Comparison of ENCODE assay signal across 23 cellular contexts in genomic region chr22:29014773-29015172, GRCh38. TPM values are rescaled to one million over a fixed set of nuclear protein-coding genes. Genes with fewer than 3 reads are reported as not detected.
DNase-seq lines count a peak whose midpoint lies in the region; ATAC-seq and TF ChIP-seq lines count a peak whose summit lies in the region.
"Had no signal": no experiment of that assay in that cellular context is flagged by ENCODE, and none has a peak within 500 bp of the region (broad histone marks: within the 10 kb centered on the region; RNA-seq: fewer than 3 reads in every experiment).

No MANE protein-coding gene starts in this region.

- no peaks in the 10 kb centered on the region; the same call in none of the 2 replicates for H3K4me1 ChIP-seq in H9 (ENCODE audit: insufficient read depth, low read length)
- H3K4me1 ChIP-seq in mesenchymal stem cell (ENCODE audit: control insufficient read depth, insufficient read depth, low read depth, low read length): peaks cover 10% of the 10 kb centered on the region
- H3K4me1 ChIP-seq in neural progenitor cell: peaks cover 31% of the 10 kb centered on the region

- H3T11ph ChIP-seq in H9 (ENCODE audit: low read length): no peak overlapping the region

- H4K20me1 ChIP-seq in H9 (ENCODE audit: control insufficient read depth, insufficient read depth, insufficient read length) (no peaks in the 10 kb centered on the region), neural progenitor cell (ENCODE audit: low read depth) (peaks cover 58% of the 10 kb centered on the region)

- H2BK15ac ChIP-seq in H9 (ENCODE audit: low read depth, low read length) (no peak overlapping the region), mesenchymal stem cell (ENCODE audit: low read depth, poor library complexity, severe bottlenecking) (no peak overlapping the region)

- no CpG with 5 or more reads among the region's 4 CpGs for WGBS in H9 (ENCODE audit: extremely low coverage, insufficient read length, low lambda C conversion rate)
- WGBS in mesenchymal stem cell: 84% methylated on average over 3 of the region's 4 CpGs

- H3K79me2 ChIP-seq in H9 (ENCODE audit: insufficient read depth, low read length) (0 out of 2 replicates have a peak, but pooled peaks cover 2% of the 10 kb centered on the region), neural progenitor cell (ENCODE audit: low read depth) (peaks cover 22% of the 10 kb centered on the region)

- no peaks in the 10 kb centered on the region for H3K23me2 ChIP-seq in H9 (ENCODE audit: insufficient read length, low read depth, low read length, poor library complexity, severe bottlenecking)

- H3K4me3 Mint-ChIP-seq in H9 (no peak overlapping the region), brain (peak overlapping the region in 1 of 5 experiments; percentile 49), neural progenitor cell (no peak overlapping the region)
- H3K4me3 Mint-ChIP-seq: CD4-positive, CD25-positive, alpha-beta regulatory T cell had no signal

- H4K91ac ChIP-seq in H9 (ENCODE audit: insufficient read length, low read depth, low read length) (no peak overlapping the region), mesenchymal stem cell (ENCODE audit: low read length) (no peak overlapping the region)

- H3K23ac ChIP-seq in H9 (ENCODE audit: insufficient read length, low read depth, low read length): no peak overlapping the region
- H3K23ac ChIP-seq in mesenchymal stem cell (ENCODE audit: low read length in 2 of 2): no peak overlapping the region

- H3K18ac ChIP-seq in H9 (ENCODE audit: insufficient read length, low read depth, low read length) (no peak overlapping the region), mesenchymal stem cell (ENCODE audit: low read depth in 1 of 2, low read length in 2 of 2) (no peak overlapping the region)

- H3K14ac ChIP-seq in H9 (ENCODE audit: insufficient read depth, low read length) (no peak overlapping the region), mesenchymal stem cell (ENCODE audit: low read length in 2 of 2) (no peak overlapping the region)

- H3K4me3 ChIP-seq in mesenchymal stem cell (ENCODE audit: insufficient read depth in 1 of 2, low read depth in 1 of 2, low read length in 2 of 2) (no peak overlapping the region), neural progenitor cell (no peak overlapping the region)
- H3K4me3 ChIP-seq: HAP-1 had no signal

- H2AFZ ChIP-seq in H9 (ENCODE audit: low read length): no peak overlapping the region
- H2AFZ ChIP-seq in mesenchymal stem cell (ENCODE audit: low read depth, low read length): no peak overlapping the region
- no peak overlapping the region for H2AFZ ChIP-seq in neural progenitor cell (replicated peaks)

- H2BK5ac ChIP-seq in H9 (ENCODE audit: insufficient read length, low read length): no peak overlapping the region
- H2BK5ac ChIP-seq in mesenchymal stem cell (ENCODE audit: low read depth, low read length, poor library complexity, severe bottlenecking): no peak overlapping the region

- H3K27ac ChIP-seq in H9 (ENCODE audit: insufficient read length, low read depth, low read length): no peak overlapping the region
- H3K27ac ChIP-seq in mesenchymal stem cell (ENCODE audit: low read length, poor library complexity, severe bottlenecking): no peak overlapping the region
- no peak overlapping the region for H3K27ac ChIP-seq in neural progenitor cell
- H3K27ac ChIP-seq: KMS-11 had no signal

- H2BK12ac ChIP-seq in H9 (ENCODE audit: insufficient read length, low read depth, low read length): no peak overlapping the region
- no peak overlapping the region for H2BK12ac ChIP-seq in mesenchymal stem cell (ENCODE audit: low read length in 2 of 2)

- no peak overlapping the region for H3K56ac ChIP-seq in H9 (ENCODE audit: insufficient read length, low read depth, low read length)

- no peak for DNase-seq in H9
- no peak for DNase-seq in mesenchymal stem cell
- no peak for DNase-seq in neural progenitor cell (ENCODE audit: low spot score)
- DNase-seq in activated gamma-delta T cell treated with Interleukin-2 at 50 U/mL for 16 hours: no peak
- DNase-seq in AML-193 (lab: John Stamatoyannopoulos, UW): no peak
- DNase-seq: CD4-positive, CD25-positive, alpha-beta regulatory T cell; DMS 273 treated with DMSO at 0.1 percent for 48 hours; DMS79 treated with DMSO at 0.1 percent for 48 hours; NCI-H1105; NCI-H146; NCI-H2029; NCI-H226; NCI-H524; NCI-H774; NK-92 treated with Interleukin-12 subunit alpha and Interleukin-12 subunit beta, amount 100 ng/mL, for 24 hours; SIG-M5 had no signal

- no peaks in the 10 kb centered on the region for H3K36me3 ChIP-seq in mesenchymal stem cell (ENCODE audit: control insufficient read depth in 1 of 2, insufficient read depth in 2 of 2, low read depth in 1 of 2, low read length in 2 of 2)
- no peaks in the 10 kb centered on the region for H3K36me3 ChIP-seq in neural progenitor cell

- H4K8ac ChIP-seq in H9 (replicated peaks; ENCODE audit: insufficient read length, low read depth, low read length) (no peak overlapping the region), mesenchymal stem cell (ENCODE audit: low read length) (no peak overlapping the region)

- H3K79me1 ChIP-seq in H9 (ENCODE audit: insufficient read depth, low read depth, low read length, poor library complexity, severe bottlenecking) (no peaks in the 10 kb centered on the region), mesenchymal stem cell (replicated peaks; ENCODE audit: low read length, poor library complexity, severe bottlenecking) (peaks cover 54% of the 10 kb centered on the region)

- H3F3A ChIP-seq in neural progenitor cell (ENCODE audit: low read depth): peaks cover 40% of the 10 kb centered on the region

- ATAC-seq in GM21447 (IDR thresholded peaks at IDR 0.05; ENCODE audit: unreplicated experiment): no peak
- ATAC-seq: SK-N-SH treated with all-trans-retinoic acid at 6 μM for 48 hours had no signal

- no peak overlapping the region for H3K9ac ChIP-seq in H9 (ENCODE audit: extremely low read depth, insufficient read length, low read length)
- H3K9ac ChIP-seq in mesenchymal stem cell (ENCODE audit: low read length): no peak overlapping the region
- H3K9ac ChIP-seq in neural progenitor cell: no peak overlapping the region
- H3K9ac ChIP-seq: KMS-11 had no signal

- H3K4me1 Mint-ChIP-seq in H9 (peaks cover 48 to 51% of the 10 kb centered on the region in 2 experiments), brain (peaks cover 62% of the 10 kb centered on the region), neural progenitor cell (peaks cover 70% of the 10 kb centered on the region)

- no peak for TF ChIP-seq CTCF in H9 (conservative IDR thresholded peaks at IDR 0.05)
- no peak for TF ChIP-seq CTCF in brain (conservative IDR thresholded peaks at IDR 0.05)
- TF ChIP-seq CTCF in neural progenitor cell (IDR thresholded peaks at IDR 0.05): no peak

- no peak overlapping the region for H2BK20ac ChIP-seq in H9 (ENCODE audit: low read depth, low read length, poor library complexity, severe bottlenecking)

- no peak overlapping the region for H2BK120ac ChIP-seq in H9 (ENCODE audit: low read depth, low read length, poor library complexity, severe bottlenecking)
- no peak overlapping the region for H2BK120ac ChIP-seq in mesenchymal stem cell (ENCODE audit: low read depth, low read length)

- H3K27me3 ChIP-seq in H9 (ENCODE audit: insufficient read depth, low read length) (no peaks in the 10 kb centered on the region), mesenchymal stem cell (ENCODE audit: control insufficient read depth in 1 of 2, insufficient read depth in 1 of 2, low read length in 2 of 2) (no peaks in the 10 kb centered on the region), neural progenitor cell (no peaks in the 10 kb centered on the region)

- H3K27ac Mint-ChIP-seq in H9: peak overlapping the region in 2 of 3 experiments; percentile 46 to 76; a peak in 3 of 7 replicates
- peak overlapping the region in 3 of 5 experiments; percentile 80 to 95 (median 85) for H3K27ac Mint-ChIP-seq in brain
- peak overlapping the region; percentile 82 for H3K27ac Mint-ChIP-seq in neural progenitor cell

- H3K27me3 Mint-ChIP-seq in H9 (ENCODE audit: low read depth): no peaks in the 10 kb centered on the region
- H3K27me3 Mint-ChIP-seq in brain: no peaks in the 10 kb centered on the region
- peaks cover 6% of the 10 kb centered on the region for H3K27me3 Mint-ChIP-seq in neural progenitor cell (ENCODE audit: insufficient read depth, low read depth)

- H3K9me3 ChIP-seq in H9 (ENCODE audit: control insufficient read depth, low read depth, low read length) (no peaks in the 10 kb centered on the region), mesenchymal stem cell (ENCODE audit: control insufficient read depth, low read length) (no peaks in the 10 kb centered on the region), neural progenitor cell (ENCODE audit: low read depth) (no peaks in the 10 kb centered on the region)
- H3K9me3 ChIP-seq: HAP-1 had no signal

- H2AK5ac ChIP-seq in H9 (ENCODE audit: insufficient read length, low read length) (no peak overlapping the region), mesenchymal stem cell (ENCODE audit: low read length, severe bottlenecking) (peak overlapping the region; percentile 54)

- H3K4ac ChIP-seq in H9 (ENCODE audit: low read depth, low read length): no peak overlapping the region
- no peak overlapping the region for H3K4ac ChIP-seq in mesenchymal stem cell (ENCODE audit: low read depth in 1 of 2, low read length in 2 of 2)

- H3K9me3 Mint-ChIP-seq in H9 (no peaks in the 10 kb centered on the region), brain (peaks cover 0 to 9% (median 4%) of the 10 kb centered on the region in 5 experiments), neural progenitor cell (peaks cover 23% of the 10 kb centered on the region)

- H4K5ac ChIP-seq in H9 (ENCODE audit: insufficient read length, low read depth, low read length): no peak overlapping the region

- no peak overlapping the region for H3K4me2 ChIP-seq in H9 (ENCODE audit: insufficient read depth, insufficient read length, low read length)
- no peak overlapping the region for H3K4me2 ChIP-seq in mesenchymal stem cell (ENCODE audit: low read length, poor library complexity, severe bottlenecking)
- H3K4me2 ChIP-seq in neural progenitor cell: no peak overlapping the region
- H3K4me2 ChIP-seq: KMS-11 had no signal

- H3K36me3 Mint-ChIP-seq in H9 (ENCODE audit: insufficient read depth in 1 of 3, low read depth in 3 of 3): peaks cover 8 to 30% (median 17%) of the 10 kb centered on the region in 3 experiments; a peak in 5 of 7 replicates
- H3K36me3 Mint-ChIP-seq in brain: peaks cover 26% of the 10 kb centered on the region
- H3K36me3 Mint-ChIP-seq in neural progenitor cell: peaks cover 44% of the 10 kb centered on the region
- H3K36me3 Mint-ChIP-seq: CD4-positive, CD25-positive, alpha-beta regulatory T cell had no signal

RNA-seq across cellular contexts. Expression of gene C22orf31, which starts 46.9 kb away (rescaled TPM):
- not detected in 2 replicates for total RNA-seq in H9 (2021)
- polyA plus RNA-seq in brain (ENCODE audit: insufficient read depth, low read depth, low replicate concordance): 0.36 TPM
- polyA plus RNA-seq in mesenchymal stem cell (2013, experiment 1 of 2): 0.19 TPM
- 0.07 TPM for polyA plus RNA-seq in mesenchymal stem cell (2013, experiment 2 of 2)
- not detected in 2 replicates for total RNA-seq in neural progenitor cell (ENCODE audit: low replicate concordance)
- total RNA-seq: CD4-positive, CD25-positive, alpha-beta regulatory T cell; HT1080 had no signal
- polyA plus RNA-seq: BJ; CD4-positive, CD25-positive, alpha-beta regulatory T cell had no signal

RNA-seq across cellular contexts. Expression of gene KREMEN1, which starts 58.1 kb away (rescaled TPM):
- total RNA-seq in H9 (2021) (2.4 and 2.6 TPM in 2 replicates), neural progenitor cell (ENCODE audit: low replicate concordance) (1.4 and 1.9 TPM in 2 replicates)
- polyA plus RNA-seq in brain (ENCODE audit: insufficient read depth, low read depth, low replicate concordance): 50.5 TPM
- 32.9 TPM for polyA plus RNA-seq in mesenchymal stem cell (2013, experiment 1 of 2)
- polyA plus RNA-seq in mesenchymal stem cell (2013, experiment 2 of 2): 33.1 TPM
- polyA plus RNA-seq: CD4-positive, CD25-positive, alpha-beta regulatory T cell had no signal
